ENCODE assay signal across 25 cellular contexts in the genomic region with DNA sequence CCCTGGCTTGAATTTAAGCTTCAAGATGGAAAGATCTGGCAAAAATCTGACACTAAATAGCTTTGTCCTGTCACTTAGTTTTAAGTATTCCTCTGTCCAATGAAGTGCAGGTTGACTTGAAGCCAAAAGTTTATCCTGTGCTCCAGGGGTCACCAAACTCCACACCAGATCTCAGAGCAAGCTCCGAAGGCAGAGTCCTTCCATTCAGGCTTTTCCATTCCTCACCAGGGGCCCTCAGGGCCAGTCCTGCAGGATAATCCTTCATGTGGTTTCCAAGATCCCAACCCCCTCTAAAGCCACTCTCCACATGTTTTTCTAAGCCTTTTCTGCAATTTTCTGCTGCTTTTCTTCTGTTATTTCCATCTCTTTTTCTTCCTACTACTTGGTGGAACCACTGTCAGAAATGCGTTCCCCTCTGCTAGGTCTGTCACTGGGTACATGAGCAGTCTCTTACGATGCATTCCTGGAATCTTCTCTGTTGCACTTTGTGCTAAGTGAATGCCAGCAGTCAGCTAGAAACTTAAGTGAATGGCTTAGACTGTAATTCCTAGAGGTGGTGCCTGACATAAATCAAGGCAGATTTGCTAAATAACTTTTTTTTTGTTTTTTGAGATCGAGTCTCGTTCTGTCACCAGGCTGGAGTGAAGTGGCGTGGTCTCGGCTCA.
DNase-seq lines count a peak whose midpoint lies in the region; ATAC-seq and TF ChIP-seq lines count a peak whose summit lies in the region.
"Had no signal": no experiment of that assay in that cellular context is flagged by ENCODE, and none has a peak within 500 bp of the region (broad histone marks: within the 10 kb centered on the region; RNA-seq: fewer than 3 reads in every experiment).

No MANE protein-coding gene starts in this region.

- peaks cover 41% of the 10 kb centered on the region for H3K4me1 Mint-ChIP-seq in osteocyte (ENCODE audit: unreplicated experiment)
- H3K4me1 Mint-ChIP-seq in CD8-positive, alpha-beta T cell (ENCODE audit: low read depth): no peaks in the 10 kb centered on the region
- H3K4me1 Mint-ChIP-seq: CD8-positive, alpha-beta memory T cell; IgD-negative memory B cell had no signal

- in situ Hi-C loops in Panc1 (cut with HindIII; ENCODE audit: low pct_unique_long_range_greater_than_20kb, low sequenced_read_pairs): no loop called here

- H3K27ac ChIP-seq in Panc1 (ENCODE audit: low read length): peak overlapping the region; percentile 40; the same call in 1 of the 2 replicates
- H3K27ac ChIP-seq in CD8-positive, alpha-beta T cell (ENCODE audit: low read depth, low read length): no peak overlapping the region
- no peak overlapping the region for H3K27ac ChIP-seq in suprapubic skin
- H3K27ac ChIP-seq: GM23248 had no signal

- H3K27me3 ChIP-seq in Panc1 (ENCODE audit: control insufficient read depth, insufficient read depth, low read length) (no peaks in the 10 kb centered on the region), suprapubic skin (no peaks in the 10 kb centered on the region)
- H3K27me3 ChIP-seq in CD8-positive, alpha-beta T cell (ENCODE audit: insufficient read depth, low read length): no peaks in the 10 kb centered on the region

- ATAC-seq in Panc1: no peak
- no peak for ATAC-seq in GM21529 (IDR thresholded peaks at IDR 0.05; ENCODE audit: unreplicated experiment)
- no peak for ATAC-seq in CD8-positive, alpha-beta T cell

- no peak for TF ChIP-seq POLR2A in suprapubic skin (IDR thresholded peaks at IDR 0.05)

- WGBS in suprapubic skin: 84% methylated on average over 7 of the region's 7 CpGs

- no peak for TF ChIP-seq EP300 in suprapubic skin (IDR thresholded peaks at IDR 0.05)

- BruUV-seq in Panc1 (replicated peaks; lab: Mats Ljungman, UMichigan): no TSS peak

- H3K36me3 Mint-ChIP-seq in osteocyte (ENCODE audit: unreplicated experiment): no peaks in the 10 kb centered on the region
- no peaks in the 10 kb centered on the region for H3K36me3 Mint-ChIP-seq in CD8-positive, alpha-beta T cell
- H3K36me3 Mint-ChIP-seq: CD8-positive, alpha-beta memory T cell; IgD-negative memory B cell had no signal

- H3K4me3 ChIP-seq in Panc1 (ENCODE audit: low read depth in 2 of 2, low read length in 2 of 2) (no peak overlapping the region), suprapubic skin (no peak overlapping the region)
- no peak overlapping the region for H3K4me3 ChIP-seq in CD8-positive, alpha-beta T cell (ENCODE audit: low read depth, low read length)
- H3K4me3 ChIP-seq: GM23248 had no signal

- CTCF ChIA-PET in Panc1 (lab: Charles Lee): no interaction called here
- CTCF ChIA-PET in CD8-positive, alpha-beta T cell (lab: Charles Lee): no interaction called here

- H3K36me3 ChIP-seq in Panc1 (ENCODE audit: control insufficient read depth, insufficient read depth, low read length) (no peaks in the 10 kb centered on the region), suprapubic skin (no peaks in the 10 kb centered on the region)
- H3K36me3 ChIP-seq in CD8-positive, alpha-beta T cell (ENCODE audit: insufficient read depth, low read length): no peaks in the 10 kb centered on the region

- no peak overlapping the region for H3K27ac Mint-ChIP-seq in osteocyte (ENCODE audit: unreplicated experiment)
- no peak overlapping the region for H3K27ac Mint-ChIP-seq in CD8-positive, alpha-beta T cell
- H3K27ac Mint-ChIP-seq: CD8-positive, alpha-beta memory T cell; IgD-negative memory B cell had no signal

- H3K9me3 ChIP-seq in Panc1 (ENCODE audit: control insufficient read depth, insufficient read depth, low read depth, low read length) (no peaks in the 10 kb centered on the region; the same call in 1 of the 2 replicates), suprapubic skin (peaks cover 5% of the 10 kb centered on the region)
- no peaks in the 10 kb centered on the region for H3K9me3 ChIP-seq in CD8-positive, alpha-beta T cell (ENCODE audit: low read length)
- H3K9me3 ChIP-seq: SK-N-SH had no signal

- intact Hi-C loops in Panc1 (cut with micrococcal nuclease; ENCODE audit: unreplicated experiment): no loop called here
- intact Hi-C loops in CD8-positive, alpha-beta T cell (cut with DNase I, micrococcal nuclease): no loop called here

- peaks cover 8% of the 10 kb centered on the region for H3K9me3 Mint-ChIP-seq in osteocyte (ENCODE audit: unreplicated experiment)
- no peaks in the 10 kb centered on the region for H3K9me3 Mint-ChIP-seq in CD8-positive, alpha-beta T cell
- H3K9me3 Mint-ChIP-seq: H9 had no signal

- H3K27me3 Mint-ChIP-seq in osteocyte (ENCODE audit: unreplicated experiment): no peaks in the 10 kb centered on the region
- peaks cover 2% of the 10 kb centered on the region for H3K27me3 Mint-ChIP-seq in CD8-positive, alpha-beta T cell (ENCODE audit: low read depth)
- H3K27me3 Mint-ChIP-seq: IgD-negative memory B cell had no signal

- H3K4me3 Mint-ChIP-seq in osteocyte (ENCODE audit: unreplicated experiment): no peak overlapping the region
- H3K4me3 Mint-ChIP-seq in CD8-positive, alpha-beta T cell: no peak overlapping the region
- H3K4me3 Mint-ChIP-seq: CD8-positive, alpha-beta memory T cell; H9; IgD-negative memory B cell had no signal

- POLR2A ChIA-PET in Panc1 (lab: Charles Lee): no interaction called here
- POLR2A ChIA-PET in CD8-positive, alpha-beta T cell (lab: Charles Lee): no interaction called here

- TF ChIP-seq CTCF in Panc1 (IDR thresholded peaks at IDR 0.05) (no peak), osteocyte (IDR thresholded peaks at IDR 0.05) (no peak), suprapubic skin (IDR thresholded peaks at IDR 0.05) (no peak)
- no peak for TF ChIP-seq CTCF in CD8-positive, alpha-beta T cell (IDR thresholded peaks at IDR 0.05)

- DNase-seq in EH (ENCODE audit: low read depth) (peak; percentile 17), Panc1 (ENCODE audit: low read depth, low spot score) (no peak), kidney tubule cell (ENCODE audit: low spot score) (peak; percentile 35), osteocyte (ENCODE audit: extremely low spot score, unreplicated experiment) (peak; percentile 72), suprapubic skin (ENCODE audit: low spot score in 2 of 2) (no peak)
- no peak for DNase-seq in activated T-cell treated with anti-CD3 and anti-CD28 coated beads, Interleukin-2, amount 50 U/mL, for 48 hours
- no peak for DNase-seq in CD8-positive, alpha-beta T cell
- DNase-seq: 8988T; AML-193; C1 segment of cervical spinal cord; Calu3; CD8-positive, alpha-beta memory T cell; GM23248; H9; MV-4-11; NCI-H1105 treated with DMSO at 0.1 percent for 48 hours; NCI-H1694; NCI-H2081 treated with DMSO at 0.1 percent for 48 hours; NCI-H446; NCI-H526 treated with DMSO at 0.1 percent for 48 hours; RPMI8226; SHP77 treated with DMSO at 0.1 percent for 48 hours; SK-N-SH had no signal

- H3K4me1 ChIP-seq in Panc1 (ENCODE audit: control insufficient read depth, insufficient read depth, low read length) (peaks cover 30% of the 10 kb centered on the region), suprapubic skin (peaks cover 4% of the 10 kb centered on the region)
- no peaks in the 10 kb centered on the region for H3K4me1 ChIP-seq in CD8-positive, alpha-beta T cell (ENCODE audit: insufficient read depth, low read length)

Comparison
In these comparisons a context has a peak if more than half of its experiments do, and no peak if none do; other contexts are left out.
1. DNase-seq: peak in EH (single experiment), kidney tubule cell (single experiment) and osteocyte (single experiment); none in Panc1 (single experiment), activated T-cell treated with anti-CD3 and anti-CD28 coated beads, Interleukin-2, amount 50 U/mL, for 48 hours (0 of 2), CD8-positive, alpha-beta T cell (0 of 7) and suprapubic skin (0 of 2).